Comparison of ENCODE assay signal across 8 cellular contexts in the genomic region with DNA sequence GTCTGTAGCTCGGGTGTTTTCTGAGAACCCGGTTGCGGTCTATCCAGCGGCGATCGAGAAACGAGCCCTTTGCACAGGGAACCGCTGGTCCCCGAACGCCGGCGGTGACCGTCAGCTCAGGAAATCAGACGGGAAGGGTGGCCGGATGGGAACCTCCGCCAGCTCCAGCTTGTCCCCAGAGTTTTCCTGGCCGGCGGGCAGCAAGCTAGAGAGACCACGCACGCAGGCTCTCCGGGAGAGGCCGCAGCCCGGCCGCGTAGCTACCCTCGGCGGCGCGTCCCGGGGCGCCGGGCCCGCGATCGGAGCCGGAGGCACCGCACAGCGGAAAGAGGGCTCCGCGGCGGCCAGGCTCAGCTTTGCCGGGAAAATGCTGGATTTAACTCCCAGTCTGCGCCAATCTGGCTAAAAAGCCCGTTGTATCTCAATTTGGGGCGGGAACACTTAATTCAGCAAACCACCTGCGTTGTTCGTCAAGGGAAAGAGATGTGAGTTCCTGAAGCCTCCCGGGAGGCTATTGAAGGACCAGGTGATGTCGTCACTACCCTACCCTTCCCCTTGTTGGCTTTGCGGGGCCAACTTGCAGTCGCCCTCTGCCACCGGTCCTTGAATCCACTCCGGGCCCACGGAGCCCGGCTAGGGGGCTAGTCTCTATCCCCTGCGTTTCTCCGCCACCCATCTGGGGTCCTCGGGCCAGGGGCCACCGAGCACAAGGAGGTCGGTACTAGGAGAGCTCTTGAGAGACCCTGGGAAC. TPM values are rescaled to one million over a fixed set of nuclear protein-coding genes. Genes with fewer than 3 reads are reported as not detected.
DNase-seq lines count a peak whose midpoint lies in the region; ATAC-seq and TF ChIP-seq lines count a peak whose summit lies in the region.

No MANE protein-coding gene starts in this region.

- no peaks in the 10 kb centered on the region for H3K9me3 Mint-ChIP-seq in type B pancreatic cell

- TF ChIP-seq CTCF in esophagus squamous epithelium (IDR thresholded peaks at IDR 0.05) (no peak), type B pancreatic cell (conservative IDR thresholded peaks at IDR 0.05) (no peak)

- ATAC-seq in GM18502 (IDR thresholded peaks at IDR 0.05; ENCODE audit: poor library complexity, unreplicated experiment) (peak; percentile 30), HG03039 (IDR thresholded peaks at IDR 0.05; ENCODE audit: unreplicated experiment) (no peak)

- H3K9ac ChIP-seq in mucosa of stomach (ENCODE audit: low read length): peak overlapping the region; percentile 6

- H3K27ac ChIP-seq in esophagus squamous epithelium: peak overlapping the region; percentile 80 to 95 (median 92)

- no peak overlapping the region for H3K27ac Mint-ChIP-seq in type B pancreatic cell

- H3K9me3 ChIP-seq in esophagus squamous epithelium: no peaks in the 10 kb centered on the region
- H3K9me3 ChIP-seq in mucosa of stomach (ENCODE audit: control insufficient read depth, low read length): no peaks in the 10 kb centered on the region

- H3K36me3 ChIP-seq in esophagus squamous epithelium (no peaks in the 10 kb centered on the region), mucosa of stomach (ENCODE audit: control insufficient read depth, insufficient read depth, low read length) (no peaks in the 10 kb centered on the region)

- no peaks in the 10 kb centered on the region for H3K36me3 Mint-ChIP-seq in type B pancreatic cell

- peak overlapping the region; percentile 87 for H3K4me3 Mint-ChIP-seq in type B pancreatic cell

- H3K4me1 ChIP-seq in esophagus squamous epithelium (peaks cover 15 to 58% (median 18%) of the 10 kb centered on the region in 3 donors), mucosa of stomach (ENCODE audit: control insufficient read depth, insufficient read depth, low read length) (peaks cover 21% of the 10 kb centered on the region)

- DNase-seq in A172 (ENCODE audit: low spot score) (peak; percentile 17), esophagus squamous epithelium (lab: John Stamatoyannopoulos, UW) (no peak), type B pancreatic cell (ENCODE audit: extremely low spot score, unreplicated experiment) (no peak), SIG-M5 treated with dmso at 0.1 percent for 504 hours (lab: John Stamatoyannopoulos, UW; ENCODE audit: unreplicated experiment) (no peak)
- peak; percentile 19 to 37 for DNase-seq in activated CD4-positive, alpha-beta T cell treated with anti-CD3 and anti-CD28 coated beads, Interleukin-2, amount 50 U/mL, for 48 hours

- WGBS in esophagus squamous epithelium, 2 donors: 4 to 27% methylated on average over 10 to 22 of the region's 60 CpGs

- peaks cover 43% of the 10 kb centered on the region for H3K27me3 Mint-ChIP-seq in type B pancreatic cell

- H3K4me1 Mint-ChIP-seq in type B pancreatic cell (ENCODE audit: unreplicated experiment): peaks cover 8% of the 10 kb centered on the region

- H3K4me3 ChIP-seq in esophagus squamous epithelium: peak overlapping the region; percentile 38 to 79 (median 62)
- peak overlapping the region; percentile 18 for H3K4me3 ChIP-seq in mucosa of stomach (ENCODE audit: low read length)

- H3K27me3 ChIP-seq in esophagus squamous epithelium (peaks cover 0 to 11% (median 0%) of the 10 kb centered on the region in 4 donors), mucosa of stomach (ENCODE audit: control insufficient read depth, insufficient read depth, low read length) (peaks cover 77% of the 10 kb centered on the region)

- intact Hi-C loops in esophagus squamous epithelium (cut with DNase I): no loop called here

- peak in 2 of 4 donors; percentile 29 to 35 for TF ChIP-seq POLR2A in esophagus squamous epithelium (IDR thresholded peaks at IDR 0.05)

RNA-seq across cellular contexts. Expression of gene CH25H, which starts 0.9 kb away (rescaled TPM):
- 0.09 TPM in 1 of 2 replicates, not detected in the other for total RNA-seq in A172 (2014; rRNA removed; shearing (Covaris generic))
- total RNA-seq in esophagus squamous epithelium: 10 to 100 TPM in 2 of 4 donors, 1 to 10 TPM in 2; 6.4 to 27.8 (median 11.5) TPM
- 0.43 and 0.70 TPM in 2 replicates for total RNA-seq in type B pancreatic cell (ENCODE audit: low replicate concordance)

RNA-seq across cellular contexts. Expression of gene LIPA, which starts 43.6 kb away (rescaled TPM):
- 92.1 and 113 TPM in 2 replicates for total RNA-seq in A172 (2014; rRNA removed; shearing (Covaris generic))
- total RNA-seq in esophagus squamous epithelium (10 to 100 TPM; 19.9 to 64.1 (median 28.8) TPM), type B pancreatic cell (ENCODE audit: low replicate concordance) (26.9 and 46.4 TPM in 2 replicates)

Comparison
In these comparisons a context has a peak if more than half of its experiments do, and no peak if none do; other contexts are left out.
1. DNase-seq: peak in A172 (single experiment) and activated CD4-positive, alpha-beta T cell treated with anti-CD3 and anti-CD28 coated beads, Interleukin-2, amount 50 U/mL, for 48 hours (2 of 2); none in esophagus squamous epithelium (single experiment), type B pancreatic cell (single experiment) and SIG-M5 treated with dmso at 0.1 percent for 504 hours (single experiment).